Comparison of ENCODE assay signal across 20 cellular contexts in genomic region chr5:80101993-80102392, GRCh38.
DNase-seq lines count a peak whose midpoint lies in the region; ATAC-seq and TF ChIP-seq lines count a peak whose summit lies in the region.
"Had no signal": no experiment of that assay in that cellular context is flagged by ENCODE, and none has a peak within 500 bp of the region (broad histone marks: within the 10 kb centered on the region; RNA-seq: fewer than 3 reads in every experiment).

No MANE protein-coding gene starts in this region.

- H3K36me3 ChIP-seq in thymus (ENCODE audit: control insufficient read depth, insufficient read depth) = no peaks in the 10 kb centered on the region

- H3K27ac Mint-ChIP-seq in stimulated activated naive CD8-positive, alpha-beta T cell treated with anti-CD3 and anti-CD28 coated beads, Interleukin-15, amount 100 ng/mL, for 72 hours = peak overlapping the region in 1 of 2 donors; percentile 21
- H3K27ac Mint-ChIP-seq: HFFc6 had no signal

- H3K4me3 ChIP-seq in thymus (ENCODE audit: low read length) (no peak overlapping the region), coronary artery (no peak overlapping the region)

- no peaks in the 10 kb centered on the region for H3K27me3 ChIP-seq in thymus (ENCODE audit: control insufficient read depth, insufficient read depth)

- H3K27ac ChIP-seq in thymus (ENCODE audit: low read depth) (peak overlapping the region; percentile 11), caudate nucleus (ENCODE audit: low read depth, low read length) (no peak overlapping the region), coronary artery (no peak overlapping the region)

- H3K9me3 ChIP-seq in thymus (ENCODE audit: control insufficient read depth) = no peaks in the 10 kb centered on the region
- H3K9me3 ChIP-seq: Caco-2 had no signal

- TF ChIP-seq CTCF in coronary artery (IDR thresholded peaks at IDR 0.05) = no peak

- no peak overlapping the region for H3K4me3 Mint-ChIP-seq in stimulated activated naive CD8-positive, alpha-beta T cell treated with anti-CD3 and anti-CD28 coated beads, Interleukin-15, amount 100 ng/mL, for 72 hours
- H3K4me3 Mint-ChIP-seq: CD14-positive monocyte, HFFc6, T-helper 17 cell had no signal

- ATAC-seq in stimulated activated naive CD8-positive, alpha-beta T cell treated with anti-CD3 and anti-CD28 coated beads, Interleukin-15, amount 100 ng/mL, for 72 hours = peak; percentile 83
- ATAC-seq in stimulated activated naive CD8-positive, alpha-beta T cell treated with anti-CD3 and anti-CD28 coated beads, Interleukin-15, Interleukin-2, amounts not matched to agents 100 U/mL and 50 U/mL, for 24 hours = no peak
- ATAC-seq in GM21423 (IDR thresholded peaks at IDR 0.05; ENCODE audit: unreplicated experiment) (peak; percentile 87), HG03442 (IDR thresholded peaks at IDR 0.05; ENCODE audit: unreplicated experiment) (peak; percentile 88), GM21360 (IDR thresholded peaks at IDR 0.05; ENCODE audit: unreplicated experiment) (no peak)
- ATAC-seq: HepG2, SK-N-SH treated with all-trans-retinoic acid at 6 μM for 48 hours, T-helper 17 cell had no signal

- DNase-seq in stimulated activated naive CD8-positive, alpha-beta T cell treated with anti-CD3 and anti-CD28 coated beads, Interleukin-15, amount 100 ng/mL, for 72 hours = no peak
- DNase-seq in stimulated activated naive CD8-positive, alpha-beta T cell treated with anti-CD3 and anti-CD28 coated beads, Interleukin-15, Interleukin-2, amounts not matched to agents 100 U/mL and 50 U/mL, for 24 hours = no peak
- DNase-seq in caudate nucleus (lab: John Stamatoyannopoulos, UW) (no peak), coronary artery (ENCODE audit: low spot score) (no peak)
- DNase-seq: 8988T, Caco-2, DMS53, HFFc6, Karpas-422, NCI-H2081, NCI-H524, SHP77, T-helper 17 cell had no signal

- H3K4me1 ChIP-seq in thymus (ENCODE audit: control insufficient read depth, insufficient read depth, low read length) = peaks cover 53% of the 10 kb centered on the region

- peaks cover 0 to 4% of the 10 kb centered on the region in 2 donors for H3K9me3 Mint-ChIP-seq in stimulated activated naive CD8-positive, alpha-beta T cell treated with anti-CD3 and anti-CD28 coated beads, Interleukin-15, amount 100 ng/mL, for 72 hours
- H3K9me3 Mint-ChIP-seq: CD14-positive monocyte, HFFc6 had no signal

- H3K4me1 Mint-ChIP-seq in stimulated activated naive CD8-positive, alpha-beta T cell treated with anti-CD3 and anti-CD28 coated beads, Interleukin-15, amount 100 ng/mL, for 72 hours = peaks cover 86% of the 10 kb centered on the region

- no peaks in the 10 kb centered on the region for H3K27me3 Mint-ChIP-seq in stimulated activated naive CD8-positive, alpha-beta T cell treated with anti-CD3 and anti-CD28 coated beads, Interleukin-15, amount 100 ng/mL, for 72 hours
- H3K27me3 Mint-ChIP-seq: T-helper 17 cell had no signal

Comparison
In these comparisons a context has a peak if more than half of its experiments do, and no peak if none do; other contexts are left out.
1. ATAC-seq: peak in stimulated activated naive CD8-positive, alpha-beta T cell treated with anti-CD3 and anti-CD28 coated beads, Interleukin-15, amount 100 ng/mL, for 72 hours (single experiment), GM21423 (single experiment) and HG03442 (single experiment); none in stimulated activated naive CD8-positive, alpha-beta T cell treated with anti-CD3 and anti-CD28 coated beads, Interleukin-15, Interleukin-2, amounts not matched to agents 100 U/mL and 50 U/mL, for 24 hours (single experiment) and GM21360 (single experiment).